Comparison of ENCODE assay signal across 2 cellular contexts in genomic region chr15:21261396-21261964, GRCh38.
TF ChIP-seq lines count a peak whose summit lies in the region.

No MANE protein-coding gene starts in this region.

TF ChIP-seq in K562, 482 proteins besides CTCF, POLR2A, EP300 and RAD21 (continued from another document):
- TF ChIP-seq ZNF23 (CRISPR knock-in tag; IDR thresholded peaks at IDR 0.05) (no peak), BCLAF1 (IDR thresholded peaks at IDR 0.05; ENCODE audit: borderline replicate concordance in 1 of 2, control insufficient read depth in 1 of 2, low read depth in 2 of 2, low read length in 1 of 2) (no peak), ZFP36 (IDR thresholded peaks at IDR 0.05; ENCODE audit: low read depth, low read length, partially characterized antibody) (no peak)

TF ChIP-seq in GM23338, 12 proteins besides CTCF, POLR2A, EP300 and RAD21 (continued from another document):
- no peak for TF ChIP-seq CREB1 (CRISPR knock-in tag; IDR thresholded peaks at IDR 0.05; ENCODE audit: low read depth)
- TF ChIP-seq ZNF462 (CRISPR knock-in tag; IDR thresholded peaks at IDR 0.05): no peak
- no peak for TF ChIP-seq ETS1 (IDR thresholded peaks at IDR 0.05)
- TF ChIP-seq NANOG (IDR thresholded peaks at IDR 0.05; ENCODE audit: borderline replicate concordance): no peak
- TF ChIP-seq JUNB (IDR thresholded peaks at IDR 0.05; ENCODE audit: unreplicated experiment): no peak
- no peak for TF ChIP-seq REST (IDR thresholded peaks at IDR 0.05; ENCODE audit: unreplicated experiment)
- no peak for TF ChIP-seq STAT1 (IDR thresholded peaks at IDR 0.05; ENCODE audit: unreplicated experiment)
- no peak for TF ChIP-seq EZH2phosphoT487 (IDR thresholded peaks at IDR 0.05; ENCODE audit: unreplicated experiment)
- no peak for TF ChIP-seq EZH2 (IDR thresholded peaks at IDR 0.05; ENCODE audit: low read depth, unreplicated experiment)
TF ChIP-seq in GM23338: peak in this region for 0.
